1 cellular context compared by ENCODE assay signal in the genomic region with DNA sequence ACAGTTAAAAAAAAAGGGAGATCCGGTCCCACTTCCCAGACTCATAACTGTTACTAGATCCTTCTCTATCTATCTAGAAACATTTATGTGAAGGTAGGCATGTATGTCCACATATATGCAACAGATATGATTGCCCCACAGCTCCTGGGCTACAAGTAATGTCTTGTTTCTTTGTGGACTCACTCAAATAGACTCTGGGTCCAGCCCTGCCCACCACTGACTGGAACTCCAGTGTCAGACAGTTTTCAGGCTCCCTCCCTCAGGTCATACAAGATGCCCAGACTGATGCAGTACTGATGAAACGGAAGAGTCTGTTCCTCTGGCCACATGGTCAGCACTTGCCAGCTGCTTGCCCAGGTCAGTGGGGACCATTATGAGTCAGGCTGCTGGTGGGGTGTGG.
TF ChIP-seq lines count a peak whose summit lies in the region.

No MANE protein-coding gene starts in this region.

TF ChIP-seq in A549, 52 proteins besides CTCF, POLR2A, EP300 and RAD21 (continued from another document):
- TF ChIP-seq, protein P1, sequence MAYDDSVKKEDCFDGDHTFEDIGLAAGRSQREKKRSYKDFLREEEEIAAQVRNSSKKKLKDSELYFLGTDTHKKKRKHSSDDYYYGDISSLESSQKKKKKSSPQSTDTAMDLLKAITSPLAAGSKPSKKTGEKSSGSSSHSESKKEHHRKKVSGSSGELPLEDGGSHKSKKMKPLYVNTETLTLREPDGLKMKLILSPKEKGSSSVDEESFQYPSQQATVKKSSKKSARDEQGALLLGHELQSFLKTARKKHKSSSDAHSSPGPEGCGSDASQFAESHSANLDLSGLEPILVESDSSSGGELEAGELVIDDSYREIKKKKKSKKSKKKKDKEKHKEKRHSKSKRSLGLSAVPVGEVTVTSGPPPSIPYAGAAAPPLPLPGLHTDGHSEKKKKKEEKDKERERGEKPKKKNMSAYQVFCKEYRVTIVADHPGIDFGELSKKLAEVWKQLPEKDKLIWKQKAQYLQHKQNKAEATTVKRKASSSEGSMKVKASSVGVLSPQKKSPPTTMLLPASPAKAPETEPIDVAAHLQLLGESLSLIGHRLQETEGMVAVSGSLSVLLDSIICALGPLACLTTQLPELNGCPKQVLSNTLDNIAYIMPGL (CRISPR knock-in tag; IDR thresholded peaks at IDR 0.05; ENCODE audit: borderline replicate concordance), result no peak
- no peak for TF ChIP-seq GATA3 (IDR thresholded peaks at IDR 0.05; ENCODE audit: borderline replicate concordance)
